In the genomic region with DNA sequence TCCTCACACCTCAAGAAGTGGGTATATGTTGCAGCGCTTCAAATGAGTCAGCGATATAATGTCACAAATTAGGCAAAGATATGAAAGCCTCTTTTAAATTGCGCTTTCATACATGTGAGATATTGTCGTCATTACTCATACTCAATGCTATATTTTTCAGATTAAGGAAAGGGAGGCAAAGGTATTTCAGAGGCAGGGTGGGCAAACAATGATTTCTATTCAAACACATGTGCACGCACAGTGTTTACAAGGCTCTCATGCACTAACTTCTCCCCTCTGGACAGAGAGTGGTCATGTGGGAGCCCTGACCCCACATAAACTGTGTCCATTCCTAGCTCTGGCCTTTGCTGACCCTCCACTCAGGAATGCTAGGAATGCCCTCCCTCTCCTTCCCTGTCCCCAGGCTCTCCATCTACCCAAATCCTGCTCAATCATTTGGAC, we compare ENCODE assay signal across 1 cellular context.
TF ChIP-seq lines count a peak whose summit lies in the region.

No MANE protein-coding gene starts in this region.

TF ChIP-seq in HepG2, 621 proteins besides CTCF, POLR2A, EP300 and RAD21 (continued from another document and continues in another):
- TF ChIP-seq, protein P1, sequence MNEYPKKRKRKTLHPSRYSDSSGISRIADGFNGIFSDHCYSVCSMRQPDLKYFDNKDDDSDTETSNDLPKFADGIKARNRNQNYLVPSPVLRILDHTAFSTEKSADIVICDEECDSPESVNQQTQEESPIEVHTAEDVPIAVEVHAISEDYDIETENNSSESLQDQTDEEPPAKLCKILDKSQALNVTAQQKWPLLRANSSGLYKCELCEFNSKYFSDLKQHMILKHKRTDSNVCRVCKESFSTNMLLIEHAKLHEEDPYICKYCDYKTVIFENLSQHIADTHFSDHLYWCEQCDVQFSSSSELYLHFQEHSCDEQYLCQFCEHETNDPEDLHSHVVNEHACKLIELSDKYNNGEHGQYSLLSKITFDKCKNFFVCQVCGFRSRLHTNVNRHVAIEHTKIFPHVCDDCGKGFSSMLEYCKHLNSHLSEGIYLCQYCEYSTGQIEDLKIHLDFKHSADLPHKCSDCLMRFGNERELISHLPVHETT (CRISPR knock-in tag; conservative IDR thresholded peaks at IDR 0.05): no peak
- TF ChIP-seq SMAD1 (CRISPR knock-in tag; IDR thresholded peaks at IDR 0.05; ENCODE audit: borderline replicate concordance, low read depth) (no peak), ATF7-NPFF (CRISPR knock-in tag; IDR thresholded peaks at IDR 0.05; ENCODE audit: low read depth) (no peak), SIX4 (CRISPR knock-in tag; IDR thresholded peaks at IDR 0.05) (no peak), ZNF24 (IDR thresholded peaks at IDR 0.05) (no peak), ZNF225 (CRISPR knock-in tag; IDR thresholded peaks at IDR 0.05) (no peak), EEA1 (CRISPR knock-in tag; IDR thresholded peaks at IDR 0.05; ENCODE audit: borderline replicate concordance) (no peak), ZNF790 (CRISPR knock-in tag; IDR thresholded peaks at IDR 0.05; ENCODE audit: borderline replicate concordance) (no peak), MXD4 (CRISPR knock-in tag; IDR thresholded peaks at IDR 0.05) (no peak), RBM22 (optimal IDR thresholded peaks at IDR 0.05; ENCODE audit: low read length) (no peak), ZNF605 (CRISPR knock-in tag; IDR thresholded peaks at IDR 0.05) (no peak), PLRG1 (conservative IDR thresholded peaks at IDR 0.05) (no peak), MEF2D (CRISPR knock-in tag; IDR thresholded peaks at IDR 0.05) (peak; percentile 88), ZNF577 (CRISPR knock-in tag; IDR thresholded peaks at IDR 0.05; ENCODE audit: borderline replicate concordance, low read depth) (no peak), TCF7L2 (IDR thresholded peaks at IDR 0.05; ENCODE audit: low read depth, low read length) (no peak), ZNF883 (CRISPR knock-in tag; IDR thresholded peaks at IDR 0.05; ENCODE audit: not compliant biosample characterization) (peak; percentile 32), ZNF333 (CRISPR knock-in tag; IDR thresholded peaks at IDR 0.05; ENCODE audit: borderline replicate concordance) (no peak), ZMYM2 (CRISPR knock-in tag; IDR thresholded peaks at IDR 0.05) (no peak), IRX3 (CRISPR knock-in tag; IDR thresholded peaks at IDR 0.05; ENCODE audit: borderline replicate concordance, low read depth) (no peak), SCMH1 (CRISPR knock-in tag; IDR thresholded peaks at IDR 0.05; ENCODE audit: borderline replicate concordance) (no peak), ZNF550 (CRISPR knock-in tag; IDR thresholded peaks at IDR 0.05; ENCODE audit: borderline replicate concordance) (no peak), MEIS1 (CRISPR knock-in tag; IDR thresholded peaks at IDR 0.05; ENCODE audit: borderline replicate concordance) (no peak), HDAC6 (IDR thresholded peaks at IDR 0.05; ENCODE audit: low read depth, low read length) (no peak), ZNF891 (CRISPR knock-in tag; IDR thresholded peaks at IDR 0.05) (no peak), GTF3A (CRISPR knock-in tag; conservative IDR thresholded peaks at IDR 0.05) (no peak), TARDBP (CRISPR knock-in tag; IDR thresholded peaks at IDR 0.05) (no peak; the same call in 1 of the 2 replicates), ZNF672 (CRISPR knock-in tag; IDR thresholded peaks at IDR 0.05) (no peak), HHEX (CRISPR knock-in tag; IDR thresholded peaks at IDR 0.05) (no peak), U2AF2 (IDR thresholded peaks at IDR 0.05; ENCODE audit: low read depth, low read length) (no peak), MATR3 (CRISPR knock-in tag; IDR thresholded peaks at IDR 0.05) (no peak), NFE2L1 (CRISPR knock-in tag; IDR thresholded peaks at IDR 0.05; ENCODE audit: borderline replicate concordance) (no peak)
- TF ChIP-seq, protein P2, sequence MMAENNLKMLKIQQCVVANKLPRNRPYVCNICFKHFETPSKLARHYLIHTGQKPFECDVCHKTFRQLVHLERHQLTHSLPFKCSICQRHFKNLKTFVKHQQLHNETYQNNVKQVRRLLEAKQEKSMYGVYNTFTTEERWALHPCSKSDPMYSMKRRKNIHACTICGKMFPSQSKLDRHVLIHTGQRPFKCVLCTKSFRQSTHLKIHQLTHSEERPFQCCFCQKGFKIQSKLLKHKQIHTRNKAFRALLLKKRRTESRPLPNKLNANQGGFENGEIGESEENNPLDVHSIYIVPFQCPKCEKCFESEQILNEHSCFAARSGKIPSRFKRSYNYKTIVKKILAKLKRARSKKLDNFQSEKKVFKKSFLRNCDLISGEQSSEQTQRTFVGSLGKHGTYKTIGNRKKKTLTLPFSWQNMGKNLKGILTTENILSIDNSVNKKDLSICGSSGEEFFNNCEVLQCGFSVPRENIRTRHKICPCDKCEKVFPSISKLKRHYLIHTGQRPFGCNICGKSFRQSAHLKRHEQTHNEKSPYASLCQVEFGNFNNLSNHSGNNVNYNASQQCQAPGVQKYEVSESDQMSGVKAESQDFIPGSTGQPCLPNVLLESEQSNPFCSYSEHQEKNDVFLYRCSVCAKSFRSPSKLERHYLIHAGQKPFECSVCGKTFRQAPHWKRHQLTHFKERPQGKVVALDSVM (CRISPR knock-in tag; IDR thresholded peaks at IDR 0.05): no peak
- TF ChIP-seq, protein P3, sequence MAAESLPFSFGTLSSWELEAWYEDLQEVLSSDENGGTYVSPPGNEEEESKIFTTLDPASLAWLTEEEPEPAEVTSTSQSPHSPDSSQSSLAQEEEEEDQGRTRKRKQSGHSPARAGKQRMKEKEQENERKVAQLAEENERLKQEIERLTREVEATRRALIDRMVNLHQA (CRISPR knock-in tag; IDR thresholded peaks at IDR 0.05): no peak
- TF ChIP-seq, protein P4, sequence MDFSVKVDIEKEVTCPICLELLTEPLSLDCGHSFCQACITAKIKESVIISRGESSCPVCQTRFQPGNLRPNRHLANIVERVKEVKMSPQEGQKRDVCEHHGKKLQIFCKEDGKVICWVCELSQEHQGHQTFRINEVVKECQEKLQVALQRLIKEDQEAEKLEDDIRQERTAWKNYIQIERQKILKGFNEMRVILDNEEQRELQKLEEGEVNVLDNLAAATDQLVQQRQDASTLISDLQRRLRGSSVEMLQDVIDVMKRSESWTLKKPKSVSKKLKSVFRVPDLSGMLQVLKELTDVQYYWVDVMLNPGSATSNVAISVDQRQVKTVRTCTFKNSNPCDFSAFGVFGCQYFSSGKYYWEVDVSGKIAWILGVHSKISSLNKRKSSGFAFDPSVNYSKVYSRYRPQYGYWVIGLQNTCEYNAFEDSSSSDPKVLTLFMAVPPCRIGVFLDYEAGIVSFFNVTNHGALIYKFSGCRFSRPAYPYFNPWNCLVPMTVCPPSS (IDR thresholded peaks at IDR 0.05): no peak
- TF ChIP-seq, protein P5, sequence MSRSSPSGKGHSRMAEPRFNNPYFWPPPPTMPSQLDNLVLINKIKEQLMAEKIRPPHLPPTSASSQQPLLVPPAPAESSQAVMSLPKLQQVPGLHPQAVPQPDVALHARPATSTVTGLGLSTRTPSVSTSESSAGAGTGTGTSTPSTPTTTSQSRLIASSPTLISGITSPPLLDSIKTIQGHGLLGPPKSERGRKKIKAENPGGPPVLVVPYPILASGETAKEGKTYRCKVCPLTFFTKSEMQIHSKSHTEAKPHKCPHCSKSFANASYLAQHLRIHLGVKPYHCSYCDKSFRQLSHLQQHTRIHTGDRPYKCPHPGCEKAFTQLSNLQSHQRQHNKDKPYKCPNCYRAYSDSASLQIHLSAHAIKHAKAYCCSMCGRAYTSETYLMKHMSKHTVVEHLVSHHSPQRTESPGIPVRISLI (CRISPR knock-in tag; IDR thresholded peaks at IDR 0.05; ENCODE audit: borderline replicate concordance): no peak; the same call in 1 of the 2 replicates
- TF ChIP-seq, protein P6, sequence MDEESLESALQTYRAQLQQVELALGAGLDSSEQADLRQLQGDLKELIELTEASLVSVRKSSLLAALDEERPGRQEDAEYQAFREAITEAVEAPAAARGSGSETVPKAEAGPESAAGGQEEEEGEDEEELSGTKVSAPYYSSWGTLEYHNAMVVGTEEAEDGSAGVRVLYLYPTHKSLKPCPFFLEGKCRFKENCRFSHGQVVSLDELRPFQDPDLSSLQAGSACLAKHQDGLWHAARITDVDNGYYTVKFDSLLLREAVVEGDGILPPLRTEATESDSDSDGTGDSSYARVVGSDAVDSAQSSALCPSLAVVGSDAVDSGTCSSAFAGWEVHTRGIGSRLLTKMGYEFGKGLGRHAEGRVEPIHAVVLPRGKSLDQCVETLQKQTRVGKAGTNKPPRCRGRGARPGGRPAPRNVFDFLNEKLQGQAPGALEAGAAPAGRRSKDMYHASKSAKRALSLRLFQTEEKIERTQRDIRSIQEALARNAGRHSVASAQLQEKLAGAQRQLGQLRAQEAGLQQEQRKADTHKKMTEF (CRISPR knock-in tag; IDR thresholded peaks at IDR 0.05): peak; percentile 54; the same call in 1 of the 2 replicates
- TF ChIP-seq, protein P7, sequence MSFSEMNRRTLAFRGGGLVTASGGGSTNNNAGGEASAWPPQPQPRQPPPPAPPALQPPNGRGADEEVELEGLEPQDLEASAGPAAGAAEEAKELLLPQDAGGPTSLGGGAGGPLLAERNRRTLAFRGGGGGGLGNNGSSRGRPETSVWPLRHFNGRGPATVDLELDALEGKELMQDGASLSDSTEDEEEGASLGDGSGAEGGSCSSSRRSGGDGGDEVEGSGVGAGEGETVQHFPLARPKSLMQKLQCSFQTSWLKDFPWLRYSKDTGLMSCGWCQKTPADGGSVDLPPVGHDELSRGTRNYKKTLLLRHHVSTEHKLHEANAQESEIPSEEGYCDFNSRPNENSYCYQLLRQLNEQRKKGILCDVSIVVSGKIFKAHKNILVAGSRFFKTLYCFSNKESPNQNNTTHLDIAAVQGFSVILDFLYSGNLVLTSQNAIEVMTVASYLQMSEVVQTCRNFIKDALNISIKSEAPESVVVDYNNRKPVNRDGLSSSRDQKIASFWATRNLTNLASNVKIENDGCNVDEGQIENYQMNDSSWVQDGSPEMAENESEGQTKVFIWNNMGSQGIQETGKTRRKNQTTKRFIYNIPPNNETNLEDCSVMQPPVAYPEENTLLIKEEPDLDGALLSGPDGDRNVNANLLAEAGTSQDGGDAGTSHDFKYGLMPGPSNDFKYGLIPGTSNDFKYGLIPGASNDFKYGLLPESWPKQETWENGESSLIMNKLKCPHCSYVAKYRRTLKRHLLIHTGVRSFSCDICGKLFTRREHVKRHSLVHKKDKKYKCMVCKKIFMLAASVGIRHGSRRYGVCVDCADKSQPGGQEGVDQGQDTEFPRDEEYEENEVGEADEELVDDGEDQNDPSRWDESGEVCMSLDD (CRISPR knock-in tag; IDR thresholded peaks at IDR 0.05; ENCODE audit: borderline replicate concordance): no peak
- TF ChIP-seq, protein P8, sequence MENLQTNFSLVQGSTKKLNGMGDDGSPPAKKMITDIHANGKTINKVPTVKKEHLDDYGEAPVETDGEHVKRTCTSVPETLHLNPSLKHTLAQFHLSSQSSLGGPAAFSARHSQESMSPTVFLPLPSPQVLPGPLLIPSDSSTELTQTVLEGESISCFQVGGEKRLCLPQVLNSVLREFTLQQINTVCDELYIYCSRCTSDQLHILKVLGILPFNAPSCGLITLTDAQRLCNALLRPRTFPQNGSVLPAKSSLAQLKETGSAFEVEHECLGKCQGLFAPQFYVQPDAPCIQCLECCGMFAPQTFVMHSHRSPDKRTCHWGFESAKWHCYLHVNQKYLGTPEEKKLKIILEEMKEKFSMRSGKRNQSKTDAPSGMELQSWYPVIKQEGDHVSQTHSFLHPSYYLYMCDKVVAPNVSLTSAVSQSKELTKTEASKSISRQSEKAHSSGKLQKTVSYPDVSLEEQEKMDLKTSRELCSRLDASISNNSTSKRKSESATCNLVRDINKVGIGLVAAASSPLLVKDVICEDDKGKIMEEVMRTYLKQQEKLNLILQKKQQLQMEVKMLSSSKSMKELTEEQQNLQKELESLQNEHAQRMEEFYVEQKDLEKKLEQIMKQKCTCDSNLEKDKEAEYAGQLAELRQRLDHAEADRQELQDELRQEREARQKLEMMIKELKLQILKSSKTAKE (CRISPR knock-in tag; IDR thresholded peaks at IDR 0.05; ENCODE audit: borderline replicate concordance): no peak
- TF ChIP-seq, protein P9, sequence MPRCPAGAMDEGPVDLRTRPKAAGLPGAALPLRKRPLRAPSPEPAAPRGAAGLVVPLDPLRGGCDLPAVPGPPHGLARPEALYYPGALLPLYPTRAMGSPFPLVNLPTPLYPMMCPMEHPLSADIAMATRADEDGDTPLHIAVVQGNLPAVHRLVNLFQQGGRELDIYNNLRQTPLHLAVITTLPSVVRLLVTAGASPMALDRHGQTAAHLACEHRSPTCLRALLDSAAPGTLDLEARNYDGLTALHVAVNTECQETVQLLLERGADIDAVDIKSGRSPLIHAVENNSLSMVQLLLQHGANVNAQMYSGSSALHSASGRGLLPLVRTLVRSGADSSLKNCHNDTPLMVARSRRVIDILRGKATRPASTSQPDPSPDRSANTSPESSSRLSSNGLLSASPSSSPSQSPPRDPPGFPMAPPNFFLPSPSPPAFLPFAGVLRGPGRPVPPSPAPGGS (CRISPR knock-in tag; IDR thresholded peaks at IDR 0.05): no peak
- TF ChIP-seq, protein P10, sequence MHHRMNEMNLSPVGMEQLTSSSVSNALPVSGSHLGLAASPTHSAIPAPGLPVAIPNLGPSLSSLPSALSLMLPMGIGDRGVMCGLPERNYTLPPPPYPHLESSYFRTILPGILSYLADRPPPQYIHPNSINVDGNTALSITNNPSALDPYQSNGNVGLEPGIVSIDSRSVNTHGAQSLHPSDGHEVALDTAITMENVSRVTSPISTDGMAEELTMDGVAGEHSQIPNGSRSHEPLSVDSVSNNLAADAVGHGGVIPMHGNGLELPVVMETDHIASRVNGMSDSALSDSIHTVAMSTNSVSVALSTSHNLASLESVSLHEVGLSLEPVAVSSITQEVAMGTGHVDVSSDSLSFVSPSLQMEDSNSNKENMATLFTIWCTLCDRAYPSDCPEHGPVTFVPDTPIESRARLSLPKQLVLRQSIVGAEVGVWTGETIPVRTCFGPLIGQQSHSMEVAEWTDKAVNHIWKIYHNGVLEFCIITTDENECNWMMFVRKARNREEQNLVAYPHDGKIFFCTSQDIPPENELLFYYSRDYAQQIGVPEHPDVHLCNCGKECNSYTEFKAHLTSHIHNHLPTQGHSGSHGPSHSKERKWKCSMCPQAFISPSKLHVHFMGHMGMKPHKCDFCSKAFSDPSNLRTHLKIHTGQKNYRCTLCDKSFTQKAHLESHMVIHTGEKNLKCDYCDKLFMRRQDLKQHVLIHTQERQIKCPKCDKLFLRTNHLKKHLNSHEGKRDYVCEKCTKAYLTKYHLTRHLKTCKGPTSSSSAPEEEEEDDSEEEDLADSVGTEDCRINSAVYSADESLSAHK (CRISPR knock-in tag; IDR thresholded peaks at IDR 0.05; ENCODE audit: borderline replicate concordance): no peak
- TF ChIP-seq, protein P11, sequence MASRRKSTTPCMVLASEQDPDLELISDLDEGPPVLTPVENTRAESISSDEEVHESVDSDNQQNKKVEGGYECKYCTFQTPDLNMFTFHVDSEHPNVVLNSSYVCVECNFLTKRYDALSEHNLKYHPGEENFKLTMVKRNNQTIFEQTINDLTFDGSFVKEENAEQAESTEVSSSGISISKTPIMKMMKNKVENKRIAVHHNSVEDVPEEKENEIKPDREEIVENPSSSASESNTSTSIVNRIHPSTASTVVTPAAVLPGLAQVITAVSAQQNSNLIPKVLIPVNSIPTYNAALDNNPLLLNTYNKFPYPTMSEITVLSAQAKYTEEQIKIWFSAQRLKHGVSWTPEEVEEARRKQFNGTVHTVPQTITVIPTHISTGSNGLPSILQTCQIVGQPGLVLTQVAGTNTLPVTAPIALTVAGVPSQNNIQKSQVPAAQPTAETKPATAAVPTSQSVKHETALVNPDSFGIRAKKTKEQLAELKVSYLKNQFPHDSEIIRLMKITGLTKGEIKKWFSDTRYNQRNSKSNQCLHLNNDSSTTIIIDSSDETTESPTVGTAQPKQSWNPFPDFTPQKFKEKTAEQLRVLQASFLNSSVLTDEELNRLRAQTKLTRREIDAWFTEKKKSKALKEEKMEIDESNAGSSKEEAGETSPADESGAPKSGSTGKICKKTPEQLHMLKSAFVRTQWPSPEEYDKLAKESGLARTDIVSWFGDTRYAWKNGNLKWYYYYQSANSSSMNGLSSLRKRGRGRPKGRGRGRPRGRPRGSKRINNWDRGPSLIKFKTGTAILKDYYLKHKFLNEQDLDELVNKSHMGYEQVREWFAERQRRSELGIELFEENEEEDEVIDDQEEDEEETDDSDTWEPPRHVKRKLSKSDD (CRISPR knock-in tag; IDR thresholded peaks at IDR 0.05; ENCODE audit: low read depth): no peak
